In genomic region chr16:72198021-72198420, GRCh38 we compare ENCODE assay signal across 10 cellular contexts. TPM values are rescaled to one million over a fixed set of nuclear protein-coding genes. Genes with fewer than 3 reads are reported as not detected.
A peak's percentile ranks its signal among the peaks of the same experiment; 100 is the strongest.
DNase-seq lines count a peak whose midpoint lies in the region; ATAC-seq lines count a peak whose summit lies in the region.
"Had no signal": no experiment of that assay in that cellular context is flagged by ENCODE, and none has a peak within 500 bp of the region (broad histone marks: within the 10 kb centered on the region; RNA-seq: fewer than 3 reads in every experiment).

No MANE protein-coding gene starts in this region.

- H3K9me3 Mint-ChIP-seq in activated T-cell treated with anti-CD3 and anti-CD28 coated beads, Interleukin-2, amount 50 U/mL, for 72 hours, result no peaks in the 10 kb centered on the region
- H3K9me3 Mint-ChIP-seq: CD8-positive, alpha-beta T cell had no signal

- DNase-seq in left cardiac atrium, result peak; percentile 51
- DNase-seq in Right ventricle myocardium inferior (ENCODE audit: missing footprints), result no peak
- peak; percentile 22 for DNase-seq in amniotic stem cell (lab: John Stamatoyannopoulos, UW)
- DNase-seq in inferior parietal cortex (ENCODE audit: extremely low spot score), result peak; percentile 89
- no peak for DNase-seq in ecto neural progenitor cell (ENCODE audit: low spot score)
- DNase-seq in activated T-cell treated with anti-CD3 and anti-CD28 coated beads, Interleukin-2, amount 50 U/mL, for 72 hours, result no peak
- DNase-seq: CD8-positive, alpha-beta T cell; SHP77 treated with DMSO at 0.1 percent for 48 hours had no signal

- intact Hi-C loops in left cardiac atrium (cut with DNase I), result no loop called here
- intact Hi-C loops in Right ventricle myocardium inferior (cut with DNase I), result no loop called here

- H3K27me3 Mint-ChIP-seq in activated T-cell treated with anti-CD3 and anti-CD28 coated beads, Interleukin-2, amount 50 U/mL, for 72 hours (ENCODE audit: low read depth), result peaks cover 16% of the 10 kb centered on the region

- H3K36me3 Mint-ChIP-seq in activated T-cell treated with anti-CD3 and anti-CD28 coated beads, Interleukin-2, amount 50 U/mL, for 72 hours (ENCODE audit: insufficient read depth in 2 of 2), result no peaks in the 10 kb centered on the region
- H3K36me3 Mint-ChIP-seq: CD8-positive, alpha-beta T cell had no signal

- H3K27ac Mint-ChIP-seq in activated T-cell treated with anti-CD3 and anti-CD28 coated beads, Interleukin-2, amount 50 U/mL, for 72 hours, result no peak overlapping the region
- H3K27ac Mint-ChIP-seq: CD8-positive, alpha-beta T cell had no signal

- H3K4me1 Mint-ChIP-seq in activated T-cell treated with anti-CD3 and anti-CD28 coated beads, Interleukin-2, amount 50 U/mL, for 72 hours (ENCODE audit: low read depth), result peaks cover 15% of the 10 kb centered on the region

- H3K4me3 Mint-ChIP-seq in activated T-cell treated with anti-CD3 and anti-CD28 coated beads, Interleukin-2, amount 50 U/mL, for 72 hours, result no peak overlapping the region
- H3K4me3 Mint-ChIP-seq: CD8-positive, alpha-beta T cell had no signal

- ATAC-seq in left cardiac atrium, result peak; percentile 45 to 63
- no peak for ATAC-seq in Right ventricle myocardium inferior
- ATAC-seq in GM21423 (IDR thresholded peaks at IDR 0.05; ENCODE audit: unreplicated experiment), result no peak
- no peak for ATAC-seq in activated T-cell treated with anti-CD3 and anti-CD28 coated beads, Interleukin-2, amount 50 U/mL, for 72 hours (replicated peaks in 1 of 2)
- no peak for ATAC-seq in HG03139 (IDR thresholded peaks at IDR 0.05; ENCODE audit: unreplicated experiment)
- ATAC-seq: CD8-positive, alpha-beta T cell had no signal

RNA-seq across cellular contexts. Expression of gene PMFBP1, which starts 26.1 kb away (rescaled TPM):
- total RNA-seq in left cardiac atrium (under 1 TPM; 0.32 to 0.42 TPM), Right ventricle myocardium inferior (0.19 TPM)
- total RNA-seq in activated T-cell treated with anti-CD3 and anti-CD28 coated beads, Interleukin-2, amount 50 U/mL, for 72 hours, result 1 to 10 TPM; 1.8 to 2.6 TPM

Comparison
In these comparisons a context has a peak if more than half of its experiments do, and no peak if none do; other contexts are left out.
1. ATAC-seq: peak in left cardiac atrium (2 of 2); none in Right ventricle myocardium inferior (single experiment), GM21423 (single experiment), activated T-cell treated with anti-CD3 and anti-CD28 coated beads, Interleukin-2, amount 50 U/mL, for 72 hours (0 of 2) and HG03139 (single experiment).
2. DNase-seq: peak in left cardiac atrium (single experiment), amniotic stem cell (single experiment) and inferior parietal cortex (single experiment); none in Right ventricle myocardium inferior (single experiment), ecto neural progenitor cell (single experiment) and activated T-cell treated with anti-CD3 and anti-CD28 coated beads, Interleukin-2, amount 50 U/mL, for 72 hours (0 of 2).